ENCODE assay signal across 8 cellular contexts in the genomic region with DNA sequence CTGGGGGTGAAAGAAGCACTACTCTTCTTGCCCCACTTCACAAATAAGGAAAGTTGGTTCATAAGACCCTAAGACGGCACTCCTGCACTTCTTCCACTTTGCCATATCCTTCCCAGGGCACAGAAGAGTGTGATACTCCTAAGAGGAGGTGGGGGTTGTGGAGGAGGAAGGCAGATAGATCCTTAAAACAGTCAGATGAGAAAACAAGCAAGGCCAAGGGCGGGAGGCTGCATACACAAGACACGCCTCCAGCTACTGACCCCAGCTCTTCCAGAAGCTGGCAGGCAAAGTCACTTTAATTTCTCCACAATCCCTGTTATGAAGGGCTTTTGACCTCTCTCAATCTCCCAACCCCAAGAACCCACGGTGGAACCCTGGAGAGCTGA. TPM values are rescaled to one million over a fixed set of nuclear protein-coding genes. Genes with fewer than 3 reads are reported as not detected.
DNase-seq lines count a peak whose midpoint lies in the region; ATAC-seq and TF ChIP-seq lines count a peak whose summit lies in the region.

No MANE protein-coding gene starts in this region.

- H3K27ac ChIP-seq in iPS-18a (ENCODE audit: low read length) (no peak overlapping the region), RWPE1 (no peak overlapping the region), Peyer's patch (no peak overlapping the region)

- peaks cover 21% of the 10 kb centered on the region for H3K4me1 Mint-ChIP-seq in activated naive CD4-positive, alpha-beta T cell treated with anti-CD3 and anti-CD28 coated beads for 36 hours (ENCODE audit: low read depth)
- peaks cover 30% of the 10 kb centered on the region for H3K4me1 Mint-ChIP-seq in activated CD4-positive, alpha-beta memory T cell treated with anti-CD3 and anti-CD28 coated beads, Interleukin-2, amount 10 ng/mL, durations not matched to agents 7 days and 5 days
- peaks cover 19 to 32% of the 10 kb centered on the region in 2 donors for H3K4me1 Mint-ChIP-seq in stimulated activated naive B cell treated with anti-CD40 and anti-IgM and Interleukin-4, amounts not matched to agents 10 μg/mL and 1 μg/mL and 100 μg/mL, for 72 hours

- H3K27me3 ChIP-seq in iPS-18a (ENCODE audit: control insufficient read depth, insufficient read depth, low read length): peaks cover 53% of the 10 kb centered on the region
- H3K27me3 ChIP-seq in Peyer's patch: peaks cover 0 to 32% of the 10 kb centered on the region in 2 donors

- no peak for DNase-seq in activated naive CD4-positive, alpha-beta T cell treated with anti-CD3 and anti-CD28 coated beads for 36 hours
- no peak for DNase-seq in activated naive CD4-positive, alpha-beta T cell treated with Interleukin-2 at 50 U/mL for 16 hours
- DNase-seq in activated CD4-positive, alpha-beta memory T cell treated with anti-CD3 and anti-CD28 coated beads, Interleukin-2, amount 10 ng/mL, durations not matched to agents 7 days and 5 days: no peak
- no peak for DNase-seq in stimulated activated naive B cell treated with anti-CD40 and anti-IgM and Interleukin-4, amounts not matched to agents 10 μg/mL and 1 μg/mL and 100 μg/mL, for 72 hours
- no peak for DNase-seq in RWPE1 (ENCODE audit: low spot score)
- no peak for DNase-seq in Peyer's patch

- TF ChIP-seq CTCF in RWPE1 (conservative IDR thresholded peaks at IDR 0.05; ENCODE audit: low read depth) (no peak), Peyer's patch (IDR thresholded peaks at IDR 0.05) (no peak)

- peaks cover 39% of the 10 kb centered on the region for H3K27me3 Mint-ChIP-seq in activated naive CD4-positive, alpha-beta T cell treated with anti-CD3 and anti-CD28 coated beads for 36 hours (ENCODE audit: low read depth)
- peaks cover 39% of the 10 kb centered on the region for H3K27me3 Mint-ChIP-seq in activated CD4-positive, alpha-beta memory T cell treated with anti-CD3 and anti-CD28 coated beads, Interleukin-2, amount 10 ng/mL, durations not matched to agents 7 days and 5 days
- H3K27me3 Mint-ChIP-seq in stimulated activated naive B cell treated with anti-CD40 and anti-IgM and Interleukin-4, amounts not matched to agents 10 μg/mL and 1 μg/mL and 100 μg/mL, for 72 hours: peaks cover 40 to 42% of the 10 kb centered on the region in 2 donors

- H3K27ac Mint-ChIP-seq in activated naive CD4-positive, alpha-beta T cell treated with anti-CD3 and anti-CD28 coated beads for 36 hours: no peak overlapping the region
- no peak overlapping the region for H3K27ac Mint-ChIP-seq in activated CD4-positive, alpha-beta memory T cell treated with anti-CD3 and anti-CD28 coated beads, Interleukin-2, amount 10 ng/mL, durations not matched to agents 7 days and 5 days
- peak overlapping the region; percentile 87 for H3K27ac Mint-ChIP-seq in stimulated activated naive B cell treated with anti-CD40 and anti-IgM and Interleukin-4, amounts not matched to agents 10 μg/mL and 1 μg/mL and 100 μg/mL, for 72 hours

- H3K36me3 ChIP-seq in iPS-18a (ENCODE audit: control insufficient read depth, low read depth, low read length) (peaks cover 6% of the 10 kb centered on the region), Peyer's patch (peaks cover 0 to 25% (median 0%) of the 10 kb centered on the region in 3 donors)

- H3K36me3 Mint-ChIP-seq in activated naive CD4-positive, alpha-beta T cell treated with anti-CD3 and anti-CD28 coated beads for 36 hours (ENCODE audit: low read depth): peaks cover 9% of the 10 kb centered on the region
- no peaks in the 10 kb centered on the region for H3K36me3 Mint-ChIP-seq in activated CD4-positive, alpha-beta memory T cell treated with anti-CD3 and anti-CD28 coated beads, Interleukin-2, amount 10 ng/mL, durations not matched to agents 7 days and 5 days (ENCODE audit: low read depth)
- H3K36me3 Mint-ChIP-seq in stimulated activated naive B cell treated with anti-CD40 and anti-IgM and Interleukin-4, amounts not matched to agents 10 μg/mL and 1 μg/mL and 100 μg/mL, for 72 hours: peaks cover 24% of the 10 kb centered on the region in 2 donors

- H3K4me1 ChIP-seq in iPS-18a (ENCODE audit: control insufficient read depth, low read depth, low read length) (peaks cover 15% of the 10 kb centered on the region), Peyer's patch (peaks cover 0 to 48% (median 24%) of the 10 kb centered on the region in 4 donors)

- intact Hi-C loops in activated naive CD4-positive, alpha-beta T cell treated with anti-CD3 and anti-CD28 coated beads for 36 hours (cut with micrococcal nuclease): no loop called here

- H3K4me3 Mint-ChIP-seq in activated naive CD4-positive, alpha-beta T cell treated with anti-CD3 and anti-CD28 coated beads for 36 hours: peak overlapping the region; percentile 66
- H3K4me3 Mint-ChIP-seq in activated CD4-positive, alpha-beta memory T cell treated with anti-CD3 and anti-CD28 coated beads, Interleukin-2, amount 10 ng/mL, durations not matched to agents 7 days and 5 days: peak overlapping the region; percentile 51
- peak overlapping the region; percentile 81 to 84 for H3K4me3 Mint-ChIP-seq in stimulated activated naive B cell treated with anti-CD40 and anti-IgM and Interleukin-4, amounts not matched to agents 10 μg/mL and 1 μg/mL and 100 μg/mL, for 72 hours

- H3K9ac ChIP-seq in iPS-18a (ENCODE audit: low read length): no peak overlapping the region

- peak overlapping the region; percentile 63 for H3K4me3 ChIP-seq in iPS-18a (ENCODE audit: low read length)
- no peak overlapping the region for H3K4me3 ChIP-seq in Peyer's patch

- CTCF ChIA-PET in activated naive CD4-positive, alpha-beta T cell treated with anti-CD3 and anti-CD28 coated beads for 36 hours (lab: Charles Lee): interaction anchor here (1.0 to 1.5 kb wide), 4 partner anchors 8 to 148 kb away, joined by 3 read pairs; no protein-coding TSS in a partner anchor
- CTCF ChIA-PET in activated CD4-positive, alpha-beta memory T cell treated with anti-CD3 and anti-CD28 coated beads, Interleukin-2, amount 10 ng/mL, durations not matched to agents 7 days and 5 days (lab: Charles Lee): interaction anchor here (1.0 kb wide), 1 partner anchor 10 kb away, joined by 3 read pairs; no protein-coding TSS in a partner anchor
- CTCF ChIA-PET in RWPE1 (lab: Yijun Ruan, JAX): interaction anchor here (0.6 to 1.1 kb wide), 4 partner anchors 29 to 223 kb away, joined by 3 to 7 read pairs (median 3); no protein-coding TSS in a partner anchor

- no peak for TF ChIP-seq POLR2A in Peyer's patch (IDR thresholded peaks at IDR 0.05)

- H3K9me3 Mint-ChIP-seq in activated naive CD4-positive, alpha-beta T cell treated with anti-CD3 and anti-CD28 coated beads for 36 hours: no peaks in the 10 kb centered on the region
- H3K9me3 Mint-ChIP-seq in activated CD4-positive, alpha-beta memory T cell treated with anti-CD3 and anti-CD28 coated beads, Interleukin-2, amount 10 ng/mL, durations not matched to agents 7 days and 5 days: no peaks in the 10 kb centered on the region
- no peaks in the 10 kb centered on the region for H3K9me3 Mint-ChIP-seq in stimulated activated naive B cell treated with anti-CD40 and anti-IgM and Interleukin-4, amounts not matched to agents 10 μg/mL and 1 μg/mL and 100 μg/mL, for 72 hours

- H3K9me3 ChIP-seq in iPS-18a (ENCODE audit: control insufficient read depth, low read depth, low read length) (no peaks in the 10 kb centered on the region), Peyer's patch (no peaks in the 10 kb centered on the region)

- ATAC-seq in stimulated activated naive B cell treated with anti-CD40 and anti-IgM and Interleukin-4, amounts not matched to agents 10 μg/mL and 1 μg/mL and 100 μg/mL, for 72 hours (replicated peaks): no peak
- no peak for ATAC-seq in GM21528 (IDR thresholded peaks at IDR 0.05; ENCODE audit: low FRiP score, unreplicated experiment)

- POLR2A ChIA-PET in activated CD4-positive, alpha-beta memory T cell treated with anti-CD3 and anti-CD28 coated beads, Interleukin-2, amount 10 ng/mL, durations not matched to agents 7 days and 5 days (lab: Charles Lee): interaction anchor here (0.9 kb wide), 1 partner anchor 58 kb away, joined by 3 read pairs; no protein-coding TSS in a partner anchor
- POLR2A ChIA-PET in RWPE1 (lab: Yijun Ruan, JAX; ENCODE audit: low non-redundant PET): no interaction called here

RNA-seq across cellular contexts. Expression of gene CHRM4, which starts 1.6 kb away (rescaled TPM):
- not detected for total RNA-seq in activated naive CD4-positive, alpha-beta T cell treated with anti-CD3 and anti-CD28 coated beads for 36 hours
- under 1 TPM; 0.30 to 0.38 TPM for total RNA-seq in activated CD4-positive, alpha-beta memory T cell treated with anti-CD3 and anti-CD28 coated beads, Interleukin-2, amount 10 ng/mL, durations not matched to agents 7 days and 5 days
- 10 to 100 TPM; 11.5 to 16.5 (median 13.0) TPM for total RNA-seq in Peyer's patch

RNA-seq across cellular contexts. Expression of gene MDK, which starts 11.8 kb away (rescaled TPM):
- total RNA-seq in activated naive CD4-positive, alpha-beta T cell treated with anti-CD3 and anti-CD28 coated beads for 36 hours: 1 to 10 TPM; 2.9 to 4.6 TPM
- 1 to 10 TPM; 3.5 to 4.1 TPM for total RNA-seq in activated CD4-positive, alpha-beta memory T cell treated with anti-CD3 and anti-CD28 coated beads, Interleukin-2, amount 10 ng/mL, durations not matched to agents 7 days and 5 days
- 100 to 1,000 TPM in 3 of 4 donors, 10 to 100 TPM in 1; 22.3 to 340 (median 205) TPM for total RNA-seq in Peyer's patch

RNA-seq across cellular contexts. Expression of gene DGKZ, which starts 46.0 kb away (rescaled TPM):
- total RNA-seq in activated naive CD4-positive, alpha-beta T cell treated with anti-CD3 and anti-CD28 coated beads for 36 hours: 10 to 100 TPM; 82.9 to 89.2 TPM
- 100 to 1,000 TPM; 141 to 143 TPM for total RNA-seq in activated CD4-positive, alpha-beta memory T cell treated with anti-CD3 and anti-CD28 coated beads, Interleukin-2, amount 10 ng/mL, durations not matched to agents 7 days and 5 days
- 100 to 1,000 TPM; 104 to 270 (median 200) TPM for total RNA-seq in Peyer's patch

Comparison
In these comparisons a context has a peak if more than half of its experiments do, and no peak if none do; other contexts are left out.
1. RNA of gene CHRM4, which starts 1.6 kb away (total RNA-seq): 11.5 to 16.5 TPM in Peyer's patch; 0.30 to 0.38 TPM in activated CD4-positive, alpha-beta memory T cell treated with anti-CD3 and anti-CD28 coated beads, Interleukin-2, amount 10 ng/mL, durations not matched to agents 7 days and 5 days and not detected in activated naive CD4-positive, alpha-beta T cell treated with anti-CD3 and anti-CD28 coated beads for 36 hours; every median in the first group is over 4 times any median in the second.
2. RNA of gene MDK, which starts 11.8 kb away (total RNA-seq): 22.3 to 340 TPM in Peyer's patch; 2.9 to 4.6 TPM in activated naive CD4-positive, alpha-beta T cell treated with anti-CD3 and anti-CD28 coated beads for 36 hours and 3.5 to 4.1 TPM in activated CD4-positive, alpha-beta memory T cell treated with anti-CD3 and anti-CD28 coated beads, Interleukin-2, amount 10 ng/mL, durations not matched to agents 7 days and 5 days; every median in the first group is over 4 times any median in the second.
3. Peak in every context shown above with its lines, with median percentiles within 50 percentile points of each other: H3K4me3 Mint-ChIP-seq.